18 cellular contexts compared by ENCODE assay signal in the genomic region with DNA sequence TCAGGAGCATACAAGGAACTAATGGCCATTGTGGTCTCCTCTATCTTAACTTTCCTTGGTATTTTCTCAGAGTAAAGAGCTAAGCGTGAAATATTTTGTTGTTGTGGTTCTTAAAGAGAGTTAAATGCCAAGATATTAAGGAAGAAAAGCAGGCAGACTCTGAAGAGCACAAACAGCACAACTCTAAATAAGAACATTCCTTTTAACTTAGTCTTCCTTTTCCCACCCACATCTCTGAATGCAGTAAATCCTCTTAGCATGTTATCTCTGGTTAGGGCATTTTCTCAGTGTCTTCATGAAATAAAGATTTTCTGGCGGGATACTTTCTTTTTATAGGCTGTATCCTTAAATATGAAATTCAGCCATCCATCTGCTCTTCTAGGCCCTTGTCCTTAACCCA. TPM values are rescaled to one million over a fixed set of nuclear protein-coding genes. Genes with fewer than 3 reads are reported as not detected.
DNase-seq lines count a peak whose midpoint lies in the region; ATAC-seq, FAIRE-seq and TF ChIP-seq lines count a peak whose summit lies in the region.
"Had no signal": no experiment of that assay in that cellular context is flagged by ENCODE, and none has a peak within 500 bp of the region (broad histone marks: within the 10 kb centered on the region; RNA-seq: fewer than 3 reads in every experiment).

No MANE protein-coding gene starts in this region.

- H2AFZ ChIP-seq in keratinocyte (ENCODE audit: control insufficient read depth, low read length) = no peak overlapping the region

- dilution Hi-C loops in keratinocyte (cut with MboI; ENCODE audit: extremely low pct_ligation_motif_present, low sequenced_read_pairs) = no loop called here

- peak overlapping the region; percentile 95 for H3K4me2 ChIP-seq in keratinocyte (ENCODE audit: control insufficient read depth, extremely low read depth, insufficient read depth, low read depth, low read length)

- H3K4me3 ChIP-seq in AG10803 (ENCODE audit: low read length) (no peak overlapping the region), astrocyte of the spinal cord (ENCODE audit: low read depth, low read length) (no peak overlapping the region), keratinocyte (ENCODE audit: control insufficient read depth in 2 of 3, extremely low read depth in 1 of 3, insufficient read depth in 2 of 3, low read depth in 1 of 3, low read length in 3 of 3) (peak overlapping the region; percentile 75 to 93 (median 92))
- H3K4me3 ChIP-seq: lung, upper lobe of left lung had no signal

- peak overlapping the region; percentile 98 for H3K27ac ChIP-seq in keratinocyte (ENCODE audit: control insufficient read depth, insufficient read depth, low read length)
- H3K27ac ChIP-seq: upper lobe of left lung had no signal

- in situ Hi-C loops in astrocyte of the spinal cord (cut with HindIII; ENCODE audit: low sequenced_read_pairs) = no loop called here

- peaks cover 3% of the 10 kb centered on the region for H4K20me1 ChIP-seq in keratinocyte (ENCODE audit: control insufficient read depth, extremely low read depth, insufficient read depth, low read length)

- FAIRE-seq in keratinocyte (lab: Jason Lieb, UNC) = peak; percentile 92
- FAIRE-seq: HTR-8/SVneo had no signal

- peak; percentile 35 for DNase-seq in AG10803 (ENCODE audit: low read depth)
- DNase-seq in HT-29 (ENCODE audit: low spot score) = peak; percentile 51
- peak; percentile 28 for DNase-seq in astrocyte of the spinal cord (ENCODE audit: low read depth, low spot score)
- DNase-seq in keratinocyte (ENCODE audit: low read depth, low spot score) = no peak
- no peak for DNase-seq in stimulated activated naive CD8-positive, alpha-beta T cell treated with anti-CD3 and anti-CD28 coated beads, Interleukin-15, Interleukin-2, amounts not matched to agents 100 U/mL and 50 U/mL, for 24 hours
- DNase-seq in germinal center (ENCODE audit: low spot score) = no peak
- DNase-seq in NCI-H187 treated with DMSO at 0.1 percent for 48 hours (lab: John Stamatoyannopoulos, UW) = no peak
- DNase-seq: activated CD4-positive, alpha-beta T cell treated with anti-CD3 and anti-CD28 coated beads for 48 hours; NCI-H774; right cardiac atrium; stimulated activated CD4-positive, alpha-beta T cell treated with anti-CD3 and anti-CD28 coated beads, Interleukin-2, amount 100 ng/mL, for 48 hours; T-helper 2 cell; upper lobe of left lung had no signal

- no peaks in the 10 kb centered on the region for H3K27me3 ChIP-seq in keratinocyte (ENCODE audit: control insufficient read depth, extremely low read depth, insufficient read depth, low read length)
- H3K27me3 ChIP-seq: upper lobe of left lung had no signal

- ATAC-seq in stimulated activated naive CD8-positive, alpha-beta T cell treated with anti-CD3 and anti-CD28 coated beads, Interleukin-15, Interleukin-2, amounts not matched to agents 100 U/mL and 50 U/mL, for 24 hours = no peak
- ATAC-seq in GM18861 (IDR thresholded peaks at IDR 0.05; ENCODE audit: unreplicated experiment) = no peak
- ATAC-seq: right cardiac atrium had no signal

- peak overlapping the region; percentile 94 for H3K9ac ChIP-seq in keratinocyte (ENCODE audit: control insufficient read depth, extremely low read depth, insufficient read depth, low read length)

- H3K4me1 ChIP-seq in keratinocyte (ENCODE audit: control insufficient read depth, extremely low read depth, insufficient read depth, low read length) = peaks cover 52% of the 10 kb centered on the region

- H3K36me3 ChIP-seq in keratinocyte (ENCODE audit: control insufficient read depth in 2 of 2, extremely low read depth in 1 of 2, insufficient read depth in 2 of 2, low read length in 2 of 2) = peaks cover 4 to 19% of the 10 kb centered on the region in 2 experiments
- H3K36me3 ChIP-seq: upper lobe of left lung had no signal

- H3K9me1 ChIP-seq in keratinocyte (ENCODE audit: control insufficient read depth, extremely low read depth, insufficient read depth, low read length) = no peaks in the 10 kb centered on the region

- H3K9me3 ChIP-seq in keratinocyte (ENCODE audit: control insufficient read depth, low read depth, low read length) = no peaks in the 10 kb centered on the region
- H3K9me3 ChIP-seq: upper lobe of left lung had no signal

- peaks cover 63% of the 10 kb centered on the region for H3K79me2 ChIP-seq in keratinocyte (ENCODE audit: control insufficient read depth, insufficient read depth, low read length)

- TF ChIP-seq CTCF in AG10803 (conservative IDR thresholded peaks at IDR 0.05; ENCODE audit: low read length) (no peak), astrocyte of the spinal cord (IDR thresholded peaks at IDR 0.05; ENCODE audit: low read depth, low read length) (no peak), keratinocyte (optimal IDR thresholded peaks at IDR 0.05 in 1 of 3, IDR thresholded peaks at IDR 0.05 in 1 of 3, conservative IDR thresholded peaks at IDR 0.05 in 1 of 3; ENCODE audit: extremely low read depth in 1 of 3, insufficient read depth in 2 of 3, low read length in 3 of 3) (no peak)

RNA-seq across cellular contexts. Expression of a gene that starts 1.5 kb away (rescaled TPM):
- total RNA-seq in HT-29 (2014; rRNA removed; shearing (Covaris generic)) = 1.8 and 2.6 TPM in 2 replicates
- 90.0 to 109 TPM (median 106 TPM) in 3 replicates for polyA plus RNA-seq in keratinocyte
- 28.6 TPM for polyA plus RNA-seq in keratinocyte (2011; ENCODE audit: low read depth)
- 73.2 and 137 TPM in 2 replicates for polyA plus RNA-seq in keratinocyte (2011; cell fraction: cytosol; rRNA removed)
- polyA plus RNA-seq in keratinocyte (2011; cell fraction: nucleus; rRNA removed) = 90.2 and 112 TPM in 2 replicates
- 61.5 and 81.1 TPM in 2 replicates for polyA plus RNA-seq in keratinocyte (2012; ENCODE audit: low replicate concordance)
- 21.8 to 63.5 TPM (median 53.6 TPM) in 3 replicates for polyA minus RNA-seq in keratinocyte
- 28.8 TPM for polyA minus RNA-seq in keratinocyte (2011; cell fraction: cytosol; rRNA and poly(A)+ RNA removed)
- polyA minus RNA-seq in keratinocyte (2011; cell fraction: nucleus; rRNA and poly(A)+ RNA removed) = 18.7 and 35.1 TPM in 2 replicates
- total RNA-seq: right cardiac atrium had no signal
- polyA plus RNA-seq: neural cell, right cardiac atrium had no signal

RNA-seq across cellular contexts. Expression of a gene that starts 14.2 kb away (rescaled TPM):
- total RNA-seq in HT-29 (2014; rRNA removed; shearing (Covaris generic)) = not detected in 2 replicates
- not detected in 3 replicates for polyA plus RNA-seq in keratinocyte
- polyA plus RNA-seq in keratinocyte (2011; ENCODE audit: low read depth) = not detected
- polyA plus RNA-seq in keratinocyte (2011; cell fraction: cytosol; rRNA removed) = not detected in 2 replicates
- not detected in 2 replicates for polyA plus RNA-seq in keratinocyte (2011; cell fraction: nucleus; rRNA removed)
- polyA plus RNA-seq in keratinocyte (2012; ENCODE audit: low replicate concordance) = not detected in 2 replicates
- polyA minus RNA-seq in keratinocyte = not detected in 3 replicates
- not detected for polyA minus RNA-seq in keratinocyte (2011; cell fraction: cytosol; rRNA and poly(A)+ RNA removed)
- polyA minus RNA-seq in keratinocyte (2011; cell fraction: nucleus; rRNA and poly(A)+ RNA removed) = not detected in 2 replicates
- total RNA-seq: dermis microvascular lymphatic vessel endothelial cell had no signal

RNA-seq across cellular contexts. Expression of a gene that starts 36.8 kb away (rescaled TPM):
- total RNA-seq in HT-29 (2014; rRNA removed; shearing (Covaris generic)) = not detected in 2 replicates
- polyA plus RNA-seq in keratinocyte = not detected in 3 replicates
- not detected for polyA plus RNA-seq in keratinocyte (2011; ENCODE audit: low read depth)
- polyA plus RNA-seq in keratinocyte (2011; cell fraction: cytosol; rRNA removed) = not detected in 2 replicates
- not detected in 2 replicates for polyA plus RNA-seq in keratinocyte (2011; cell fraction: nucleus; rRNA removed)
- 0.13 TPM in 1 of 2 replicates, not detected in the other for polyA plus RNA-seq in keratinocyte (2012; ENCODE audit: low replicate concordance)
- not detected in 3 replicates for polyA minus RNA-seq in keratinocyte
- polyA minus RNA-seq in keratinocyte (2011; cell fraction: cytosol; rRNA and poly(A)+ RNA removed) = not detected
- not detected in 2 replicates for polyA minus RNA-seq in keratinocyte (2011; cell fraction: nucleus; rRNA and poly(A)+ RNA removed)
- total RNA-seq: dermis microvascular lymphatic vessel endothelial cell had no signal
- polyA plus RNA-seq: neural cell had no signal

Comparison
In these comparisons a context has a peak if more than half of its experiments do, and no peak if none do; other contexts are left out.
1. DNase-seq: peak in AG10803 (single experiment), HT-29 (single experiment) and astrocyte of the spinal cord (single experiment); none in keratinocyte (single experiment), stimulated activated naive CD8-positive, alpha-beta T cell treated with anti-CD3 and anti-CD28 coated beads, Interleukin-15, Interleukin-2, amounts not matched to agents 100 U/mL and 50 U/mL, for 24 hours (single experiment), germinal center (single experiment) and NCI-H187 treated with DMSO at 0.1 percent for 48 hours (single experiment).
2. H3K4me3 ChIP-seq: peak in keratinocyte (3 of 3); none in AG10803 (single experiment) and astrocyte of the spinal cord (single experiment).